In the genomic region with DNA sequence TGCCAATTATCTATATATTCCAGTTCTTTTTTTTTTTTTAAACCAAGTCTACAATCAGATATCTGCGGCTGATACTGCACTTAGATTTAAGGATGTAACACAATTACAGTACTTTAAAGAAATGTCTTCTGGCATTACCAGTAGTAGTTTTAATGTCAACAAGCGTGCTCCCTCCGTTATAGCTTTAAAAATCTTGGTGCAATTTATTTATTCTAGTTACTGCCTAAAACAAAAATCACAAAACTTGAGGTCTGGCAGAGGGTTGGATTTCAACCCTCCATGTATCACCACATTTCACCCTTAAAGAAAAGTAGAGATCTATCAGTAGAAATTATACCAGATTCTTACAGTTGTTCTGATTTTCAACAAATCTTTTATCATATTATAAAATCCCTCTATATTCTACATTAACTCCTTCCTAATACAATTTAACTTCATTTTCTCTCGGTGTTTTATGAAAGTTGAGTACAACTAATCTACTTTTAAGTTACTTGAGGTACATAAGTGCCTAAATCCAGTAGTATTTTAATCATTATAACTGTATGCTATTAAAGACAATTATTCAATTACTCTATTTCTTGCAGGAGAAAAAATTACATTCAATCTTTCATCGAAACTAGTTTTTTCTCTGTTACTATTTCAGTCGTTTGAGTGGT, we compare ENCODE assay signal across 13 cellular contexts. TPM values are rescaled to one million over a fixed set of nuclear protein-coding genes. Genes with fewer than 3 reads are reported as not detected.
A peak's percentile ranks its signal among the peaks of the same experiment; 100 is the strongest.
DNase-seq lines count a peak whose midpoint lies in the region; ATAC-seq and TF ChIP-seq lines count a peak whose summit lies in the region.
"Had no signal": no experiment of that assay in that cellular context is flagged by ENCODE, and none has a peak within 500 bp of the region (broad histone marks: within the 10 kb centered on the region; RNA-seq: fewer than 3 reads in every experiment).

No MANE protein-coding gene starts in this region.

- H3K4me2 ChIP-seq in IMR-90 (ENCODE audit: low read depth, low read length) (peak overlapping the region; percentile 60; the same call in 1 of the 2 replicates), neural progenitor cell (no peak overlapping the region)

- POLR2A ChIA-PET in Caco-2 (lab: Charles Lee), result no interaction called here
- POLR2A ChIA-PET in IMR-90 (lab: Charles Lee; ENCODE audit: unreplicated experiment), result interaction anchor here (0.7 kb wide), 1 partner anchor 215 kb away, joined by 3 read pairs; no protein-coding TSS in a partner anchor

- 0 out of 2 replicates have a peak overlapping the region, but pooled peaks have one; percentile 31 for H3K14ac ChIP-seq in IMR-90 (replicated peaks; ENCODE audit: low read depth, low read length)

- H3K4me3 ChIP-seq in Caco-2 (ENCODE audit: low read depth, low read length), result no peak overlapping the region
- no peak overlapping the region for H3K4me3 ChIP-seq in IMR-90 (ENCODE audit: insufficient read depth, low read depth, low read length)
- H3K4me3 ChIP-seq in neural progenitor cell, result no peak overlapping the region

- H3K27me3 ChIP-seq in Caco-2 (replicated peaks; ENCODE audit: control insufficient read depth, insufficient read depth, low read length) (no peaks in the 10 kb centered on the region), IMR-90 (ENCODE audit: control insufficient read depth, insufficient read depth, low read length) (no peaks in the 10 kb centered on the region), neural progenitor cell (no peaks in the 10 kb centered on the region)

- H3K79me2 ChIP-seq in neural progenitor cell (ENCODE audit: low read depth), result peaks cover 24% of the 10 kb centered on the region

- no peak overlapping the region for H4K8ac ChIP-seq in IMR-90 (ENCODE audit: low read depth in 2 of 2, low read length in 2 of 2)

- WGBS in IMR-90 (ENCODE audit: extremely low coverage in 2 of 2, insufficient read length in 1 of 2), 2 experiments, result 100% methylated on average over 1 of the region's 6 CpGs; no CpG with 5 or more reads in 1 of the 2 experiments

- H3K4ac ChIP-seq in IMR-90 (ENCODE audit: low read depth, low read length), result no peak overlapping the region

- intact Hi-C loops in Caco-2 (cut with micrococcal nuclease; ENCODE audit: unreplicated experiment) (no loop called here), IMR-90 (cut with micrococcal nuclease) (loop anchor here (10.0 kb wide), 1 partner anchor 231 kb away; a partner anchor contains a TSS)

- no peaks in the 10 kb centered on the region for H3K9me3 ChIP-seq in Caco-2
- H3K9me3 ChIP-seq in IMR-90 (ENCODE audit: control insufficient read depth, insufficient read depth, low read length), result no peaks in the 10 kb centered on the region
- H3K9me3 ChIP-seq in neural progenitor cell (ENCODE audit: low read depth), result no peaks in the 10 kb centered on the region

- peak overlapping the region; percentile 7; the same call in 1 of the 2 replicates for H4K91ac ChIP-seq in IMR-90 (ENCODE audit: insufficient read depth, low read depth, low read length)

- H2BK5ac ChIP-seq in IMR-90 (ENCODE audit: low read depth, low read length, poor library complexity, severe bottlenecking), result peak overlapping the region; percentile 60

- H2AFZ ChIP-seq in IMR-90 (replicated peaks; ENCODE audit: low read length, poor library complexity), result no peak overlapping the region
- H2AFZ ChIP-seq in neural progenitor cell (replicated peaks), result no peak overlapping the region

- H2BK15ac ChIP-seq in IMR-90 (ENCODE audit: low read depth, low read length), result 0 out of 3 replicates have a peak overlapping the region, but pooled peaks have one; percentile 60

- no peaks in the 10 kb centered on the region for H3K9me3 Mint-ChIP-seq in Caco-2 (ENCODE audit: unreplicated experiment)
- H3K9me3 Mint-ChIP-seq in brain, result no peaks in the 10 kb centered on the region
- no peaks in the 10 kb centered on the region for H3K9me3 Mint-ChIP-seq in neural progenitor cell

- TF ChIP-seq CTCF in Caco-2 (IDR thresholded peaks at IDR 0.05; ENCODE audit: insufficient read depth in 1 of 2, low read depth in 1 of 2, low read length in 1 of 2, severe bottlenecking in 1 of 2, unreplicated experiment in 1 of 2) (no peak), IMR-90 (conservative IDR thresholded peaks at IDR 0.05; ENCODE audit: low read depth, low read length) (no peak), brain (conservative IDR thresholded peaks at IDR 0.05) (no peak), neural progenitor cell (IDR thresholded peaks at IDR 0.05) (no peak)

- H3K79me1 ChIP-seq in IMR-90 (ENCODE audit: low read depth in 1 of 2, low read length in 2 of 2), result peaks cover 6 to 14% of the 10 kb centered on the region in 2 experiments; a peak in 2 of 4 replicates

- H3K9ac ChIP-seq in IMR-90 (ENCODE audit: low read depth, low read length) (no peak overlapping the region), neural progenitor cell (no peak overlapping the region)

- H4K20me1 ChIP-seq in IMR-90 (ENCODE audit: insufficient read depth, low read length), result peaks cover 15% of the 10 kb centered on the region; the same call in 1 of the 2 replicates
- H4K20me1 ChIP-seq in neural progenitor cell (ENCODE audit: low read depth), result peaks cover 15% of the 10 kb centered on the region

- in situ Hi-C loops in IMR-90 (cut with MboI; ENCODE audit: low sequenced_read_pairs), result no loop called here

- H3K4me1 ChIP-seq in Caco-2, result peaks cover 6% of the 10 kb centered on the region; the same call in 1 of the 2 replicates
- H3K4me1 ChIP-seq in IMR-90 (ENCODE audit: control insufficient read depth, insufficient read depth, low read length), result no peaks in the 10 kb centered on the region
- peaks cover 11% of the 10 kb centered on the region for H3K4me1 ChIP-seq in neural progenitor cell

- H3K23ac ChIP-seq in IMR-90 (ENCODE audit: low read depth, low read length), result no peak overlapping the region; the same call in 1 of the 2 replicates

- no peak overlapping the region; the same call in 1 of the 2 replicates for H3K18ac ChIP-seq in IMR-90 (ENCODE audit: low read depth, low read length)

- H3F3A ChIP-seq in neural progenitor cell (ENCODE audit: low read depth), result peaks cover 14% of the 10 kb centered on the region

- H3K4me1 Mint-ChIP-seq in Caco-2 (ENCODE audit: low read depth, unreplicated experiment) (no peaks in the 10 kb centered on the region), brain (peaks cover 29% of the 10 kb centered on the region), neural progenitor cell (peaks cover 16% of the 10 kb centered on the region)

- dilution Hi-C loops in IMR-90 (cut with HindIII; ENCODE audit: low sequenced_read_pairs, unreplicated experiment), result no loop called here

- DNase-seq in Caco-2, result no peak
- DNase-seq in IMR-90, result no peak
- no peak for DNase-seq in neural progenitor cell (ENCODE audit: low spot score)
- no peak for DNase-seq in kidney glomerular epithelial cell (lab: John Stamatoyannopoulos, UW)
- DNase-seq in ureter (ENCODE audit: low spot score), result no peak
- DNase-seq in SKM-1 treated with dmso at 0.1 percent for 144 hours (lab: John Stamatoyannopoulos, UW; ENCODE audit: unreplicated experiment), result no peak
- DNase-seq: activated naive CD4-positive, alpha-beta T cell; NCI-H226; stimulated activated naive CD8-positive, alpha-beta T cell treated with anti-CD3 and anti-CD28 coated beads, Interleukin-15, Interleukin-2, amounts not matched to agents 100 U/mL and 50 U/mL, for 24 hours; T-helper 9 cell had no signal

- CTCF ChIA-PET in Caco-2 (lab: Charles Lee), result no interaction called here
- CTCF ChIA-PET in IMR-90 (lab: Yijun Ruan, JAX), result interaction anchor here (0.6 kb wide), 1 partner anchor 40 kb away, joined by 3 read pairs; no protein-coding TSS in a partner anchor

- no peak overlapping the region for H2AK5ac ChIP-seq in IMR-90 (ENCODE audit: low read depth, low read length)

- H4K5ac ChIP-seq in IMR-90 (ENCODE audit: low read depth, low read length), result no peak overlapping the region

- no peaks in the 10 kb centered on the region for H3K27me3 Mint-ChIP-seq in Caco-2 (ENCODE audit: insufficient read depth, unreplicated experiment)
- H3K27me3 Mint-ChIP-seq in brain, result peaks cover 17% of the 10 kb centered on the region
- peaks cover 11% of the 10 kb centered on the region for H3K27me3 Mint-ChIP-seq in neural progenitor cell (ENCODE audit: insufficient read depth, low read depth)

- H3K36me3 ChIP-seq in Caco-2 (ENCODE audit: control insufficient read depth, insufficient read depth, low read length), result no peaks in the 10 kb centered on the region
- H3K36me3 ChIP-seq in IMR-90 (ENCODE audit: control insufficient read depth, insufficient read depth, low read length), result no peaks in the 10 kb centered on the region
- H3K36me3 ChIP-seq in neural progenitor cell, result no peaks in the 10 kb centered on the region

- no peaks in the 10 kb centered on the region for H3K9me1 ChIP-seq in IMR-90 (ENCODE audit: insufficient read depth, low read length)

- H3K27ac ChIP-seq in IMR-90 (ENCODE audit: insufficient read depth, low read length) (no peak overlapping the region), neural progenitor cell (no peak overlapping the region)

- H3K56ac ChIP-seq in IMR-90 (ENCODE audit: extremely low read depth, insufficient read depth, low read length), result no peak overlapping the region; the same call in 1 of the 2 replicates

- BruUV-seq in Caco-2 (replicated peaks; lab: Mats Ljungman, UMichigan) (no TSS peak), IMR-90 (replicated peaks; lab: Mats Ljungman, UMichigan) (no TSS peak)

- peak overlapping the region; percentile 28; the same call in 1 of the 2 replicates for H2BK120ac ChIP-seq in IMR-90 (ENCODE audit: low read depth, low read length)

- TF ChIP-seq RAD21 in IMR-90 (IDR thresholded peaks at IDR 0.05; ENCODE audit: low read length), result no peak

- H2BK20ac ChIP-seq in IMR-90 (ENCODE audit: low read depth, low read length), result no peak overlapping the region

- H3K4me3 Mint-ChIP-seq in Caco-2 (ENCODE audit: unreplicated experiment), result peak overlapping the region; percentile 95
- peak overlapping the region in 4 of 5 experiments; percentile 67 to 98 (median 86) for H3K4me3 Mint-ChIP-seq in brain
- H3K4me3 Mint-ChIP-seq in neural progenitor cell, result peak overlapping the region; percentile 41

- no peak for TF ChIP-seq POLR2A in IMR-90 (IDR thresholded peaks at IDR 0.05; ENCODE audit: low read depth, low read length)

- peaks cover 8% of the 10 kb centered on the region for H3K36me3 Mint-ChIP-seq in Caco-2 (ENCODE audit: insufficient read depth, unreplicated experiment)
- no peaks in the 10 kb centered on the region for H3K36me3 Mint-ChIP-seq in brain
- H3K36me3 Mint-ChIP-seq in neural progenitor cell, result no peaks in the 10 kb centered on the region

- H2AK9ac ChIP-seq in IMR-90 (replicated peaks; ENCODE audit: low read depth, low read length, poor library complexity), result no peak overlapping the region

- H3K27ac Mint-ChIP-seq in Caco-2 (ENCODE audit: unreplicated experiment) (no peak overlapping the region), brain (peak overlapping the region in 1 of 5 experiments; percentile 99), neural progenitor cell (no peak overlapping the region)

- ATAC-seq in IMR-90 (ENCODE audit: low read depth) (no peak), HG03097 (IDR thresholded peaks at IDR 0.05; ENCODE audit: low FRiP score, unreplicated experiment) (no peak)
- ATAC-seq: left lobe of liver; stimulated activated naive CD8-positive, alpha-beta T cell treated with anti-CD3 and anti-CD28 coated beads, Interleukin-15, Interleukin-2, amounts not matched to agents 100 U/mL and 50 U/mL, for 24 hours had no signal

RNA-seq across cellular contexts. Expression of a gene that starts 2.0 kb away (rescaled TPM):
- total RNA-seq in Caco-2 (2022) (25.2 and 25.7 TPM in 2 replicates), IMR-90 (2012; rRNA removed) (35.7 and 45.0 TPM in 2 replicates), neural progenitor cell (ENCODE audit: low replicate concordance) (24.7 and 41.3 TPM in 2 replicates), ureter (54.0 TPM)
- polyA plus RNA-seq in IMR-90 (2012; rRNA removed) (2.8 and 4.1 TPM in 2 replicates), brain (ENCODE audit: insufficient read depth, low read depth, low replicate concordance) (1.3 TPM)
- polyA plus RNA-seq in IMR-90 (2012; cell fraction: cytosol; rRNA removed), result 0.29 and 0.67 TPM in 2 replicates
- 1.7 and 19.0 TPM in 2 replicates for polyA plus RNA-seq in IMR-90 (2012; cell fraction: nucleus; rRNA removed; ENCODE audit: low replicate concordance)

Comparison
In these comparisons a context has a peak if more than half of its experiments do, and no peak if none do; other contexts are left out.
1. H3K4me3 Mint-ChIP-seq: peak in every context shown above with its lines; median percentile 95 in Caco-2; 86 in brain; 41 in neural progenitor cell.